8 cellular contexts compared by ENCODE assay signal in genomic region chr14:60721331-60722162, GRCh38. TPM values are rescaled to one million over a fixed set of nuclear protein-coding genes. Genes with fewer than 3 reads are reported as not detected.
DNase-seq lines count a peak whose midpoint lies in the region; ATAC-seq lines count a peak whose summit lies in the region.

No MANE protein-coding gene starts in this region.

- no peak overlapping the region for H3K27ac Mint-ChIP-seq in activated naive CD8-positive, alpha-beta T cell treated with anti-CD3 and anti-CD28 coated beads, Interleukin-2, amount 10 ng/mL, durations not matched to agents 7 days and 5 days

- POLR2A ChIA-PET in activated naive CD8-positive, alpha-beta T cell treated with anti-CD3 and anti-CD28 coated beads, Interleukin-2, amount 10 ng/mL, durations not matched to agents 7 days and 5 days (lab: Charles Lee), result interaction anchor here (0.6 to 1.3 kb wide), 3 partner anchors 12 to 32 kb away, joined by 3 to 5 read pairs (median 3); partner anchors contain the start of gene MNAT1

- H3K36me3 Mint-ChIP-seq in activated naive CD8-positive, alpha-beta T cell treated with anti-CD3 and anti-CD28 coated beads, Interleukin-2, amount 10 ng/mL, durations not matched to agents 7 days and 5 days, result no peaks in the 10 kb centered on the region

- DNase-seq in ACHN (peak; percentile 52), RKO (ENCODE audit: low spot score) (peak; percentile 76), left cardiac atrium (peak; percentile 46), retina (peak; percentile 69)
- peak; percentile 58 for DNase-seq in activated naive CD8-positive, alpha-beta T cell treated with anti-CD3 and anti-CD28 coated beads, Interleukin-2, amount 10 ng/mL, durations not matched to agents 7 days and 5 days

- peaks cover 12% of the 10 kb centered on the region for H3K4me1 Mint-ChIP-seq in activated naive CD8-positive, alpha-beta T cell treated with anti-CD3 and anti-CD28 coated beads, Interleukin-2, amount 10 ng/mL, durations not matched to agents 7 days and 5 days

- H3K9me3 Mint-ChIP-seq in activated naive CD8-positive, alpha-beta T cell treated with anti-CD3 and anti-CD28 coated beads, Interleukin-2, amount 10 ng/mL, durations not matched to agents 7 days and 5 days, result no peaks in the 10 kb centered on the region

- ATAC-seq in GM18511 (IDR thresholded peaks at IDR 0.05; ENCODE audit: unreplicated experiment) (peak; percentile 39), left cardiac atrium (peak; percentile 53 to 70), GM21528 (IDR thresholded peaks at IDR 0.05; ENCODE audit: low FRiP score, unreplicated experiment) (no peak), HG03520 (IDR thresholded peaks at IDR 0.05; ENCODE audit: unreplicated experiment) (no peak)
- peak; percentile 43 for ATAC-seq in activated naive CD8-positive, alpha-beta T cell treated with anti-CD3 and anti-CD28 coated beads, Interleukin-2, amount 10 ng/mL, durations not matched to agents 7 days and 5 days (ENCODE audit: low read depth)

- intact Hi-C loops in left cardiac atrium (cut with DNase I), result loop anchor here in 1 of 2 donors (10.0 kb wide), 1 partner anchor 263 kb away; the partner anchor contains the start of genes SLC38A6 and TRMT5

- H3K4me3 Mint-ChIP-seq in activated naive CD8-positive, alpha-beta T cell treated with anti-CD3 and anti-CD28 coated beads, Interleukin-2, amount 10 ng/mL, durations not matched to agents 7 days and 5 days, result peak overlapping the region; percentile 81

- peaks cover 76% of the 10 kb centered on the region for H3K27me3 Mint-ChIP-seq in activated naive CD8-positive, alpha-beta T cell treated with anti-CD3 and anti-CD28 coated beads, Interleukin-2, amount 10 ng/mL, durations not matched to agents 7 days and 5 days

- in situ Hi-C loops in ACHN (cut with HindIII; ENCODE audit: low pct_ligation_motif_present, low pct_unique_long_range_greater_than_20kb, low sequenced_read_pairs), result no loop called here

RNA-seq across cellular contexts. Expression of gene SIX4, which starts 2.6 kb away (rescaled TPM):
- total RNA-seq in activated naive CD8-positive, alpha-beta T cell treated with anti-CD3 and anti-CD28 coated beads, Interleukin-2, amount 10 ng/mL, durations not matched to agents 7 days and 5 days, result under 1 TPM in 1 of 2 experiments, not detected in 1; 0.17 TPM
- 1 to 10 TPM; 3.3 to 3.8 TPM for total RNA-seq in left cardiac atrium

RNA-seq across cellular contexts. Expression of gene MNAT1, which starts 13.0 kb away (rescaled TPM):
- total RNA-seq in activated naive CD8-positive, alpha-beta T cell treated with anti-CD3 and anti-CD28 coated beads, Interleukin-2, amount 10 ng/mL, durations not matched to agents 7 days and 5 days, result 10 to 100 TPM; 33.5 to 33.9 TPM
- 10 to 100 TPM; 25.6 to 27.2 TPM for total RNA-seq in left cardiac atrium

Comparison
In these comparisons a context has a peak if more than half of its experiments do, and no peak if none do; other contexts are left out.
1. ATAC-seq: peak in GM18511 (single experiment), activated naive CD8-positive, alpha-beta T cell treated with anti-CD3 and anti-CD28 coated beads, Interleukin-2, amount 10 ng/mL, durations not matched to agents 7 days and 5 days (single experiment) and left cardiac atrium (2 of 2); none in GM21528 (single experiment) and HG03520 (single experiment).
2. Peak in every context shown above with its lines, with median percentiles within 50 percentile points of each other: DNase-seq.